Comparison of ENCODE assay signal across 2 cellular contexts in the genomic region with DNA sequence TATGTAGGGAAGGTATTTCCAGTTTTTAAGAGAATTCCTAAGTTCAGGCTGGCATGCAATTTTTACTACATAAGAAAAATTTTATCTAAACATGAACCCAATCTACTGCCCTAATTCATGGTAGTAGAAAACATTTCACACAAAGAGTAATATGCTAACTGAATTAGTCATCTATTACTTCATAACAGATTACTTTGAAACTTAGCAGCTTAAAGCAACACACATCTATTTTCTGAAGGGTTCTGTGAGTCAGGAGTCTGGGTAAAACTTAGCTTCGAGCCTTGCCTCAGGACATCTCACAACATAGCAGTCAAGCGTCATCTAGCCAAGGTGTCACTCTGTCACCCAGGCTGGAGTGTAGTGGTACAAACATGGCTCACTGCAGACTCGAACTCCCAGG.
TF ChIP-seq lines count a peak whose summit lies in the region.

No MANE protein-coding gene starts in this region.

TF ChIP-seq in SK-N-SH treated with all-trans-retinoic acid at 6 μM for 48 hours, 23 proteins besides CTCF, POLR2A, EP300 and RAD21 (continued from another document):
- TF ChIP-seq, protein P1, sequence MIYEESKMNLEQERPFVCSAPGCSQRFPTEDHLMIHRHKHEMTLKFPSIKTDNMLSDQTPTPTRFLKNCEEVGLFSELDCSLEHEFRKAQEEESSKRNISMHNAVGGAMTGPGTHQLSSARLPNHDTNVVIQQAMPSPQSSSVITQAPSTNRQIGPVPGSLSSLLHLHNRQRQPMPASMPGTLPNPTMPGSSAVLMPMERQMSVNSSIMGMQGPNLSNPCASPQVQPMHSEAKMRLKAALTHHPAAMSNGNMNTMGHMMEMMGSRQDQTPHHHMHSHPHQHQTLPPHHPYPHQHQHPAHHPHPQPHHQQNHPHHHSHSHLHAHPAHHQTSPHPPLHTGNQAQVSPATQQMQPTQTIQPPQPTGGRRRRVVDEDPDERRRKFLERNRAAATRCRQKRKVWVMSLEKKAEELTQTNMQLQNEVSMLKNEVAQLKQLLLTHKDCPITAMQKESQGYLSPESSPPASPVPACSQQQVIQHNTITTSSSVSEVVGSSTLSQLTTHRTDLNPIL (CRISPR knock-in tag; IDR thresholded peaks at IDR 0.05; ENCODE audit: low read depth), result no peak
- TF ChIP-seq ZNF70 (CRISPR knock-in tag; IDR thresholded peaks at IDR 0.05) (no peak), ZNF565 (CRISPR knock-in tag; conservative IDR thresholded peaks at IDR 0.05; ENCODE audit: low read depth) (no peak), RARB (CRISPR knock-in tag; IDR thresholded peaks at IDR 0.05) (no peak), GLIS3 (CRISPR knock-in tag; IDR thresholded peaks at IDR 0.05) (no peak), TCF4 (CRISPR knock-in tag; IDR thresholded peaks at IDR 0.05; ENCODE audit: borderline replicate concordance) (no peak)
- TF ChIP-seq, protein P2, sequence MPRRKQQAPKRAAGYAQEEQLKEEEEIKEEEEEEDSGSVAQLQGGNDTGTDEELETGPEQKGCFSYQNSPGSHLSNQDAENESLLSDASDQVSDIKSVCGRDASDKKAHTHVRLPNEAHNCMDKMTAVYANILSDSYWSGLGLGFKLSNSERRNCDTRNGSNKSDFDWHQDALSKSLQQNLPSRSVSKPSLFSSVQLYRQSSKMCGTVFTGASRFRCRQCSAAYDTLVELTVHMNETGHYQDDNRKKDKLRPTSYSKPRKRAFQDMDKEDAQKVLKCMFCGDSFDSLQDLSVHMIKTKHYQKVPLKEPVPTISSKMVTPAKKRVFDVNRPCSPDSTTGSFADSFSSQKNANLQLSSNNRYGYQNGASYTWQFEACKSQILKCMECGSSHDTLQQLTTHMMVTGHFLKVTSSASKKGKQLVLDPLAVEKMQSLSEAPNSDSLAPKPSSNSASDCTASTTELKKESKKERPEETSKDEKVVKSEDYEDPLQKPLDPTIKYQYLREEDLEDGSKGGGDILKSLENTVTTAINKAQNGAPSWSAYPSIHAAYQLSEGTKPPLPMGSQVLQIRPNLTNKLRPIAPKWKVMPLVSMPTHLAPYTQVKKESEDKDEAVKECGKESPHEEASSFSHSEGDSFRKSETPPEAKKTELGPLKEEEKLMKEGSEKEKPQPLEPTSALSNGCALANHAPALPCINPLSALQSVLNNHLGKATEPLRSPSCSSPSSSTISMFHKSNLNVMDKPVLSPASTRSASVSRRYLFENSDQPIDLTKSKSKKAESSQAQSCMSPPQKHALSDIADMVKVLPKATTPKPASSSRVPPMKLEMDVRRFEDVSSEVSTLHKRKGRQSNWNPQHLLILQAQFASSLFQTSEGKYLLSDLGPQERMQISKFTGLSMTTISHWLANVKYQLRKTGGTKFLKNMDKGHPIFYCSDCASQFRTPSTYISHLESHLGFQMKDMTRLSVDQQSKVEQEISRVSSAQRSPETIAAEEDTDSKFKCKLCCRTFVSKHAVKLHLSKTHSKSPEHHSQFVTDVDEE (CRISPR knock-in tag; IDR thresholded peaks at IDR 0.05), result no peak

TF ChIP-seq in SK-N-SH, 30 proteins besides CTCF, POLR2A, EP300 and RAD21 (continued from another document):
- TF ChIP-seq CHD2 (IDR thresholded peaks at IDR 0.05; ENCODE audit: low read length, partially characterized antibody), result no peak
- no peak for TF ChIP-seq JUND (IDR thresholded peaks at IDR 0.05)
- TF ChIP-seq, protein P3, sequence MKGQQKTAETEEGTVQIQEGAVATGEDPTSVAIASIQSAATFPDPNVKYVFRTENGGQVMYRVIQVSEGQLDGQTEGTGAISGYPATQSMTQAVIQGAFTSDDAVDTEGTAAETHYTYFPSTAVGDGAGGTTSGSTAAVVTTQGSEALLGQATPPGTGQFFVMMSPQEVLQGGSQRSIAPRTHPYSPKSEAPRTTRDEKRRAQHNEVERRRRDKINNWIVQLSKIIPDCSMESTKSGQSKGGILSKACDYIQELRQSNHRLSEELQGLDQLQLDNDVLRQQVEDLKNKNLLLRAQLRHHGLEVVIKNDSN (IDR thresholded peaks at IDR 0.05; ENCODE audit: borderline replicate concordance, low read depth), result no peak
- TF ChIP-seq, protein P4, sequence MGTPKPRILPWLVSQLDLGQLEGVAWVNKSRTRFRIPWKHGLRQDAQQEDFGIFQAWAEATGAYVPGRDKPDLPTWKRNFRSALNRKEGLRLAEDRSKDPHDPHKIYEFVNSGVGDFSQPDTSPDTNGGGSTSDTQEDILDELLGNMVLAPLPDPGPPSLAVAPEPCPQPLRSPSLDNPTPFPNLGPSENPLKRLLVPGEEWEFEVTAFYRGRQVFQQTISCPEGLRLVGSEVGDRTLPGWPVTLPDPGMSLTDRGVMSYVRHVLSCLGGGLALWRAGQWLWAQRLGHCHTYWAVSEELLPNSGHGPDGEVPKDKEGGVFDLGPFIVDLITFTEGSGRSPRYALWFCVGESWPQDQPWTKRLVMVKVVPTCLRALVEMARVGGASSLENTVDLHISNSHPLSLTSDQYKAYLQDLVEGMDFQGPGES (IDR thresholded peaks at IDR 0.05; ENCODE audit: low read depth, low read length), result no peak
- TF ChIP-seq SMC3 (IDR thresholded peaks at IDR 0.05; ENCODE audit: low read depth, low read length), result no peak
- TF ChIP-seq, protein P5, sequence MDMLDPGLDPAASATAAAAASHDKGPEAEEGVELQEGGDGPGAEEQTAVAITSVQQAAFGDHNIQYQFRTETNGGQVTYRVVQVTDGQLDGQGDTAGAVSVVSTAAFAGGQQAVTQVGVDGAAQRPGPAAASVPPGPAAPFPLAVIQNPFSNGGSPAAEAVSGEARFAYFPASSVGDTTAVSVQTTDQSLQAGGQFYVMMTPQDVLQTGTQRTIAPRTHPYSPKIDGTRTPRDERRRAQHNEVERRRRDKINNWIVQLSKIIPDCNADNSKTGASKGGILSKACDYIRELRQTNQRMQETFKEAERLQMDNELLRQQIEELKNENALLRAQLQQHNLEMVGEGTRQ (IDR thresholded peaks at IDR 0.05; ENCODE audit: borderline replicate concordance, low read depth, low read length), result no peak
- TF ChIP-seq YY1 (IDR thresholded peaks at IDR 0.05; ENCODE audit: low read depth), result no peak
- TF ChIP-seq FOXJ3 (CRISPR knock-in tag; IDR thresholded peaks at IDR 0.05), result no peak
- no peak for TF ChIP-seq GABPA (IDR thresholded peaks at IDR 0.05; ENCODE audit: low read depth)
- TF ChIP-seq RFX5 (IDR thresholded peaks at IDR 0.05; ENCODE audit: low read length), result no peak
- TF ChIP-seq FOSL2 (IDR thresholded peaks at IDR 0.05; ENCODE audit: borderline replicate concordance, low read depth), result no peak
- no peak for TF ChIP-seq FOXM1 (IDR thresholded peaks at IDR 0.05; ENCODE audit: low read depth)
- TF ChIP-seq, protein P6, sequence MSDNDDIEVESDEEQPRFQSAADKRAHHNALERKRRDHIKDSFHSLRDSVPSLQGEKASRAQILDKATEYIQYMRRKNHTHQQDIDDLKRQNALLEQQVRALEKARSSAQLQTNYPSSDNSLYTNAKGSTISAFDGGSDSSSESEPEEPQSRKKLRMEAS (IDR thresholded peaks at IDR 0.05; ENCODE audit: low read depth), result no peak
